Comparison of ENCODE assay signal across 28 cellular contexts in the genomic region with DNA sequence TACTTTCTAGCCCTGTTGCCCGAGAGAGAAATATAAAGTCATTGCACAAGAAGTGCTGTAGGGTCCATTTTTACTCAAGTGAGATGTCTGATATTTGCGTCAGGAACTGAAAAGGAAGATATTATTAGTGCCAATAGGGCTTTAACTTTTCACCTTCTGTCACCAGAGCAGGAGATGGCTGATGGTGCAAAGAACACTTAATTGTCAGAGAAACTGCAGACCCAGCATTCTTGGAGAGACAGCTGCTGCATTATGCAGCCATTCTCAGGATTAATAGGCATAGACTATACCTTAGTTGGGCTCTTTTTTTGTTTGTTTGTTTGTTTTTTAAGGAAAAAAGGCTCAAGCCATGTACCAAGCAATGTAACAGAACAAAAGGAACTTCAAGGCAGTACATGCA.
"Had no signal": no experiment of that assay in that cellular context is flagged by ENCODE, and none has a peak within 500 bp of the region (broad histone marks: within the 10 kb centered on the region; RNA-seq: fewer than 3 reads in every experiment).

No MANE protein-coding gene starts in this region.

- DNase-seq: stimulated activated CD4-positive, alpha-beta T cell treated with anti-CD3 and anti-CD28 coated beads, Interleukin-2, amount 100 ng/mL, for 48 hours; stimulated activated CD4-positive, alpha-beta T cell treated with anti-CD3 and anti-CD28 coated beads, Interleukin-4, amount 100 ng/mL, for 1 hour; stimulated activated CD4-positive, alpha-beta T cell treated with anti-CD3 and anti-CD28 coated beads, Interleukin-4, amount 100 ng/mL, for 24 hours; stimulated activated CD4-positive, alpha-beta T cell treated with anti-CD3 and anti-CD28 coated beads, Interleukin-4, amount 100 ng/mL, for 4 hours; stimulated activated CD8-positive, alpha-beta memory T cell treated with anti-CD3 and anti-CD28 coated beads, Interleukin-4, amount 100 ng/mL, for 48 hours; stimulated activated naive B cell treated with anti-CD40 and anti-IgM and Interleukin-4, amounts not matched to agents 10 μg/mL and 1 μg/mL and 100 μg/mL, for 72 hours; stimulated activated naive CD4-positive, alpha-beta T cell; stimulated activated naive CD4-positive, alpha-beta T cell treated with Interleukin-2 at 50 U/mL for 16 hours; stimulated activated naive CD8-positive, alpha-beta T cell treated with anti-CD3 and anti-CD28 coated beads, Interleukin-15, amount 100 ng/mL, for 72 hours; stimulated activated naive CD8-positive, alpha-beta T cell treated with anti-CD3 and anti-CD28 coated beads, Interleukin-15, Interleukin-2, amounts not matched to agents 100 U/mL and 50 U/mL, for 24 hours; stomach; substantia nigra; testis; thyroid gland; tibial artery; transverse colon; trophoblast cell; upper lobe of left lung; upper lobe of right lung; uterus had no signal

- H3K36me3 ChIP-seq: stomach, suprapubic skin, thoracic aorta, thyroid gland, tibial artery, tibial nerve, transverse colon, upper lobe of left lung, upper lobe of right lung, uterus, vagina had no signal

- H3K27ac Mint-ChIP-seq: stimulated activated effector memory CD8-positive, alpha-beta T cell treated with anti-CD3 and anti-CD28 coated beads, Interleukin-12 subunit alpha, Interleukin-12 subunit beta, amount 100 ng/mL, for 72 hours; stimulated activated memory B cell treated with anti-CD40 and anti-IgM and Interleukin-4, amounts not matched to agents 10 μg/mL and 1 μg/mL and 100 μg/mL, for 72 hours; stimulated activated naive B cell treated with anti-CD40 and anti-IgM and Interleukin-4, amounts not matched to agents 10 μg/mL and 1 μg/mL and 100 μg/mL, for 72 hours; stimulated activated naive CD8-positive, alpha-beta T cell treated with anti-CD3 and anti-CD28 coated beads, Interleukin-15, amount 100 ng/mL, for 72 hours; stimulated activated naive CD8-positive, alpha-beta T cell treated with anti-CD3 and anti-CD28 coated beads, Interleukin-15, Interleukin-2, amounts not matched to agents 100 ng/mL and 50 ng/mL, for 24 hours; type B pancreatic cell had no signal

- H3K9me3 ChIP-seq: suprapubic skin, testis, thoracic aorta, thyroid gland, tibial artery, tibial nerve, transverse colon, upper lobe of left lung, upper lobe of right lung, uterus, vagina had no signal

- H3K27me3 Mint-ChIP-seq: type B pancreatic cell had no signal

- H3K9me3 Mint-ChIP-seq: stimulated activated effector memory CD8-positive, alpha-beta T cell treated with anti-CD3 and anti-CD28 coated beads, Interleukin-12 subunit alpha, Interleukin-12 subunit beta, amount 100 ng/mL, for 72 hours; stimulated activated memory B cell treated with anti-CD40 and anti-IgM and Interleukin-4, amounts not matched to agents 10 μg/mL and 1 μg/mL and 100 μg/mL, for 72 hours; stimulated activated naive CD8-positive, alpha-beta T cell treated with anti-CD3 and anti-CD28 coated beads, Interleukin-15, amount 100 ng/mL, for 72 hours; stimulated activated naive CD8-positive, alpha-beta T cell treated with anti-CD3 and anti-CD28 coated beads, Interleukin-15, Interleukin-2, amounts not matched to agents 100 ng/mL and 50 ng/mL, for 24 hours had no signal

- H3K27me3 ChIP-seq: stomach, suprapubic skin, testis, thyroid gland, tibial artery, tibial nerve, transverse colon, upper lobe of left lung, upper lobe of right lung, uterus, vagina had no signal

- ATAC-seq: stimulated activated effector memory CD8-positive, alpha-beta T cell treated with anti-CD3 and anti-CD28 coated beads, Interleukin-12 subunit alpha, Interleukin-12 subunit beta, amount 100 ng/mL, for 72 hours; stimulated activated memory B cell treated with anti-CD40 and anti-IgM and Interleukin-4, amounts not matched to agents 10 μg/mL and 1 μg/mL and 100 μg/mL, for 72 hours; stimulated activated naive B cell treated with anti-CD40 and anti-IgM and Interleukin-4, amounts not matched to agents 10 μg/mL and 1 μg/mL and 100 μg/mL, for 72 hours; stimulated activated naive CD8-positive, alpha-beta T cell treated with anti-CD3 and anti-CD28 coated beads, Interleukin-15, amount 100 ng/mL, for 72 hours; stimulated activated naive CD8-positive, alpha-beta T cell treated with anti-CD3 and anti-CD28 coated beads, Interleukin-15, Interleukin-2, amounts not matched to agents 100 U/mL and 50 U/mL, for 24 hours; upper lobe of right lung had no signal

- H3K27ac ChIP-seq: stomach, suprapubic skin, testis, thoracic aorta, thyroid gland, tibial artery, tibial nerve, transverse colon, upper lobe of left lung, upper lobe of right lung, uterus, vagina had no signal

- H3K4me1 Mint-ChIP-seq: stimulated activated effector memory CD8-positive, alpha-beta T cell treated with anti-CD3 and anti-CD28 coated beads, Interleukin-12 subunit alpha, Interleukin-12 subunit beta, amount 100 ng/mL, for 72 hours; stimulated activated memory B cell treated with anti-CD40 and anti-IgM and Interleukin-4, amounts not matched to agents 10 μg/mL and 1 μg/mL and 100 μg/mL, for 72 hours; stimulated activated naive B cell treated with anti-CD40 and anti-IgM and Interleukin-4, amounts not matched to agents 10 μg/mL and 1 μg/mL and 100 μg/mL, for 72 hours; stimulated activated naive CD8-positive, alpha-beta T cell treated with anti-CD3 and anti-CD28 coated beads, Interleukin-15, amount 100 ng/mL, for 72 hours had no signal

- H3K4me3 ChIP-seq: stomach, suprapubic skin, testis, thoracic aorta, thyroid gland, tibial artery, tibial nerve, transverse colon, upper lobe of left lung, upper lobe of right lung, uterus, vagina had no signal

- H3K4me3 Mint-ChIP-seq: stimulated activated effector memory CD8-positive, alpha-beta T cell treated with anti-CD3 and anti-CD28 coated beads, Interleukin-12 subunit alpha, Interleukin-12 subunit beta, amount 100 ng/mL, for 72 hours; stimulated activated memory B cell treated with anti-CD40 and anti-IgM and Interleukin-4, amounts not matched to agents 10 μg/mL and 1 μg/mL and 100 μg/mL, for 72 hours; stimulated activated naive B cell treated with anti-CD40 and anti-IgM and Interleukin-4, amounts not matched to agents 10 μg/mL and 1 μg/mL and 100 μg/mL, for 72 hours; stimulated activated naive CD8-positive, alpha-beta T cell treated with anti-CD3 and anti-CD28 coated beads, Interleukin-15, amount 100 ng/mL, for 72 hours; stimulated activated naive CD8-positive, alpha-beta T cell treated with anti-CD3 and anti-CD28 coated beads, Interleukin-15, Interleukin-2, amounts not matched to agents 100 ng/mL and 50 ng/mL, for 24 hours; type B pancreatic cell had no signal

- H3K4me1 ChIP-seq: stomach, suprapubic skin, testis, thyroid gland, tibial artery, tibial nerve, transverse colon, upper lobe of left lung, upper lobe of right lung, uterus, vagina had no signal

- H3K36me3 Mint-ChIP-seq: stimulated activated effector memory CD8-positive, alpha-beta T cell treated with anti-CD3 and anti-CD28 coated beads, Interleukin-12 subunit alpha, Interleukin-12 subunit beta, amount 100 ng/mL, for 72 hours; stimulated activated memory B cell treated with anti-CD40 and anti-IgM and Interleukin-4, amounts not matched to agents 10 μg/mL and 1 μg/mL and 100 μg/mL, for 72 hours; stimulated activated naive B cell treated with anti-CD40 and anti-IgM and Interleukin-4, amounts not matched to agents 10 μg/mL and 1 μg/mL and 100 μg/mL, for 72 hours; type B pancreatic cell had no signal
